15 cellular contexts compared by ENCODE assay signal in the genomic region with DNA sequence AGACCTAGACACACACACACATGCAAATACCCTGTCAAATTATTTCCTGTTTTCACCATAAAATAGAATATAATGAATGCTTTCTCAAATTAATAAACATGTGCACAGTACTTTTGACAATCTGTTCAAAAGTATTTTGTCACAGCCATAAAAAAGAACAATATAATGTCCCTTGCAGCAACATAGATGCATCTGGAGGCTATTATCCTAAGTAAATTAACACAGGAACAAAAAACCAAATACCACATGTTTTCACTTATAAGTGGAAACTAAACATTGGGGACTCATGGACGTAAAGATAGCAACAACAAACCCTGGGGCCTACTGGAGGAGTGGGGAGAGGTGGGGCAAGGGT. TPM values are rescaled to one million over a fixed set of nuclear protein-coding genes. Genes with fewer than 3 reads are reported as not detected.
A peak's percentile ranks its signal among the peaks of the same experiment; 100 is the strongest.
DNase-seq lines count a peak whose midpoint lies in the region; ATAC-seq and TF ChIP-seq lines count a peak whose summit lies in the region.
"Had no signal": no experiment of that assay in that cellular context is flagged by ENCODE, and none has a peak within 500 bp of the region (broad histone marks: within the 10 kb centered on the region; RNA-seq: fewer than 3 reads in every experiment).

No MANE protein-coding gene starts in this region.

- DNase-seq in GM23248 = no peak
- DNase-seq in SK-N-SH = peak; percentile 38
- DNase-seq in fibroblast of mammary gland (ENCODE audit: low read depth) = peak; percentile 18
- no peak for DNase-seq in activated CD4-positive, alpha-beta T cell treated with anti-CD3 and anti-CD28 coated beads, Interleukin-2, amount 50 U/mL, for 48 hours
- DNase-seq: CD8-positive, alpha-beta T cell; COR-L47; DMS153; DND-41; GF-D8; HCEC 1CT had no signal

- in situ Hi-C loops in GM23248 (cut with MboI) = no loop called here

- H3K27ac ChIP-seq in GM23248 (no peak overlapping the region), SK-N-SH (ENCODE audit: low read depth in 2 of 2, low read length in 1 of 2) (peak overlapping the region; percentile 50 to 95; a peak in 3 of 4 replicates)
- H3K27ac ChIP-seq: A549 had no signal

- no peaks in the 10 kb centered on the region for H3K27me3 ChIP-seq in GM23248 (replicated peaks; ENCODE audit: insufficient read depth)
- H3K27me3 ChIP-seq in SK-N-SH (ENCODE audit: insufficient read depth) = no peaks in the 10 kb centered on the region; the same call in 1 of the 2 replicates

- no peaks in the 10 kb centered on the region for H3K9me2 ChIP-seq in GM23248 (ENCODE audit: insufficient read depth)
- H3K9me2 ChIP-seq in SK-N-SH = no peaks in the 10 kb centered on the region

- H2AFZ ChIP-seq in GM23248 (no peak overlapping the region), SK-N-SH (ENCODE audit: low read depth) (no peak overlapping the region)

- no peak for TF ChIP-seq CTCF in SK-N-SH (IDR thresholded peaks at IDR 0.05)
- TF ChIP-seq CTCF in fibroblast of mammary gland (conservative IDR thresholded peaks at IDR 0.05; ENCODE audit: control insufficient read depth, insufficient read depth, low read depth, low read length) = no peak

- CTCF ChIA-PET in SK-N-SH (lab: Yijun Ruan, JAX) = interaction anchor here (1.5 to 1.9 kb wide), 2 partner anchors 13 to 16 kb away, joined by 7 to 10 read pairs; no protein-coding TSS in a partner anchor

- H3K4me1 ChIP-seq in GM23248 (ENCODE audit: insufficient read depth) = peaks cover 11% of the 10 kb centered on the region; the same call in 1 of the 2 replicates
- H3K4me1 ChIP-seq in SK-N-SH (ENCODE audit: control insufficient read depth in 1 of 2, insufficient read depth in 2 of 2, low read depth in 1 of 2, low read length in 1 of 2) = peaks cover 0 to 16% of the 10 kb centered on the region in 2 experiments; a peak in 2 of 4 replicates

- H3K4me3 ChIP-seq in GM23248 (no peak overlapping the region), SK-N-SH (ENCODE audit: low read depth in 2 of 2, low read length in 1 of 2) (no peak overlapping the region), fibroblast of mammary gland (ENCODE audit: control insufficient read depth, low read depth, low read length) (no peak overlapping the region)
- H3K4me3 ChIP-seq: A549 had no signal

- H3K4me2 ChIP-seq in GM23248 (ENCODE audit: unreplicated experiment) (peak overlapping the region; percentile 12), SK-N-SH (0 out of 2 replicates have a peak overlapping the region, but pooled peaks have one; percentile 54)

- H3K9ac ChIP-seq in GM23248 (no peak overlapping the region), SK-N-SH (no peak overlapping the region)

- no peaks in the 10 kb centered on the region for H3K36me3 ChIP-seq in GM23248 (ENCODE audit: low read depth)
- no peaks in the 10 kb centered on the region for H3K36me3 ChIP-seq in SK-N-SH (replicated peaks in 1 of 2; ENCODE audit: control insufficient read depth in 1 of 2, insufficient read depth in 2 of 2, low read length in 1 of 2)

- POLR2A ChIA-PET in SK-N-SH (lab: Yijun Ruan, JAX) = no interaction called here

- WGBS in GM23248 (ENCODE audit: low coverage in 1 of 2, low lambda C conversion rate in 2 of 2, missing lambda C conversion rate in 2 of 2), 2 experiments = 13 to 16% methylated on average over 1 of the region's 1 CpG
- 12% methylated on average over 1 of the region's 1 CpG for whole genome bisulfite sequencing in SK-N-SH (ENCODE audit: low lambda C conversion rate)

- H3K9me3 ChIP-seq in GM23248 (ENCODE audit: low read depth) (no peaks in the 10 kb centered on the region), SK-N-SH (no peaks in the 10 kb centered on the region)
- H3K9me3 ChIP-seq: A549 had no signal

- no peak for TF ChIP-seq EP300 in SK-N-SH (IDR thresholded peaks at IDR 0.05; ENCODE audit: borderline replicate concordance in 1 of 2, low read depth in 1 of 2, low read length in 1 of 2)

- H4K20me1 ChIP-seq in GM23248 (ENCODE audit: insufficient read depth) (no peaks in the 10 kb centered on the region), SK-N-SH (ENCODE audit: insufficient read depth) (no peaks in the 10 kb centered on the region)

- no peak for TF ChIP-seq RAD21 in SK-N-SH (IDR thresholded peaks at IDR 0.05; ENCODE audit: low read length)

- H3K79me2 ChIP-seq in GM23248 (ENCODE audit: insufficient read depth) (no peaks in the 10 kb centered on the region), SK-N-SH (ENCODE audit: insufficient read depth) (no peaks in the 10 kb centered on the region)

- ATAC-seq in HG02678 (IDR thresholded peaks at IDR 0.05; ENCODE audit: unreplicated experiment) = no peak
- ATAC-seq in HG02870 (IDR thresholded peaks at IDR 0.05; ENCODE audit: unreplicated experiment) = no peak
- ATAC-seq: CD8-positive, alpha-beta T cell had no signal

- no peaks in the 10 kb centered on the region for H3F3A ChIP-seq in GM23248 (ENCODE audit: insufficient read depth)
- peaks cover 3% of the 10 kb centered on the region for H3F3A ChIP-seq in SK-N-SH (replicated peaks; ENCODE audit: insufficient read depth)

TF ChIP-seq in SK-N-SH, 30 proteins besides CTCF, POLR2A, EP300 and RAD21:
- TF ChIP-seq, protein P1, sequence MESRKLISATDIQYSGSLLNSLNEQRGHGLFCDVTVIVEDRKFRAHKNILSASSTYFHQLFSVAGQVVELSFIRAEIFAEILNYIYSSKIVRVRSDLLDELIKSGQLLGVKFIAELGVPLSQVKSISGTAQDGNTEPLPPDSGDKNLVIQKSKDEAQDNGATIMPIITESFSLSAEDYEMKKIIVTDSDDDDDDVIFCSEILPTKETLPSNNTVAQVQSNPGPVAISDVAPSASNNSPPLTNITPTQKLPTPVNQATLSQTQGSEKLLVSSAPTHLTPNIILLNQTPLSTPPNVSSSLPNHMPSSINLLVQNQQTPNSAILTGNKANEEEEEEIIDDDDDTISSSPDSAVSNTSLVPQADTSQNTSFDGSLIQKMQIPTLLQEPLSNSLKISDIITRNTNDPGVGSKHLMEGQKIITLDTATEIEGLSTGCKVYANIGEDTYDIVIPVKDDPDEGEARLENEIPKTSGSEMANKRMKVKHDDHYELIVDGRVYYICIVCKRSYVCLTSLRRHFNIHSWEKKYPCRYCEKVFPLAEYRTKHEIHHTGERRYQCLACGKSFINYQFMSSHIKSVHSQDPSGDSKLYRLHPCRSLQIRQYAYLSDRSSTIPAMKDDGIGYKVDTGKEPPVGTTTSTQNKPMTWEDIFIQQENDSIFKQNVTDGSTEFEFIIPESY (IDR thresholded peaks at IDR 0.05; ENCODE audit: borderline replicate concordance, low read depth) = no peak
- TF ChIP-seq GATA2 (CRISPR knock-in tag; IDR thresholded peaks at IDR 0.05) = peak; percentile 4; the same call in 1 of the 2 replicates

RNA-seq across cellular contexts. Expression of a gene that starts 15.5 kb away (rescaled TPM):
- not detected in 2 replicates for total RNA-seq in GM23248 (2014; rRNA removed; shearing (Covaris generic))
- 0.16 and 0.34 TPM in 2 replicates for polyA plus RNA-seq in GM23248 (2016; fragmentation: Nextera tagmentation; extraction: Ambion mirVana)
- polyA plus RNA-seq in SK-N-SH (2012; rRNA removed) = 0.30 and 0.58 TPM in 2 replicates
- polyA plus RNA-seq in SK-N-SH (2012; cell fraction: cytosol; rRNA removed) = 0.15 and 0.20 TPM in 2 replicates
- 2.5 and 2.8 TPM in 2 replicates for polyA plus RNA-seq in SK-N-SH (2012; cell fraction: nucleus; rRNA removed)
- total RNA-seq: CD8-positive, alpha-beta T cell; HT1080 had no signal
- polyA plus RNA-seq: CD14-positive monocyte had no signal

Comparison
In these comparisons a context has a peak if more than half of its experiments do, and no peak if none do; other contexts are left out.
1. DNase-seq: peak in SK-N-SH (single experiment) and fibroblast of mammary gland (single experiment); none in GM23248 (single experiment) and activated CD4-positive, alpha-beta T cell treated with anti-CD3 and anti-CD28 coated beads, Interleukin-2, amount 50 U/mL, for 48 hours (0 of 2).